Comparison of ENCODE assay signal across 9 cellular contexts in the genomic region with DNA sequence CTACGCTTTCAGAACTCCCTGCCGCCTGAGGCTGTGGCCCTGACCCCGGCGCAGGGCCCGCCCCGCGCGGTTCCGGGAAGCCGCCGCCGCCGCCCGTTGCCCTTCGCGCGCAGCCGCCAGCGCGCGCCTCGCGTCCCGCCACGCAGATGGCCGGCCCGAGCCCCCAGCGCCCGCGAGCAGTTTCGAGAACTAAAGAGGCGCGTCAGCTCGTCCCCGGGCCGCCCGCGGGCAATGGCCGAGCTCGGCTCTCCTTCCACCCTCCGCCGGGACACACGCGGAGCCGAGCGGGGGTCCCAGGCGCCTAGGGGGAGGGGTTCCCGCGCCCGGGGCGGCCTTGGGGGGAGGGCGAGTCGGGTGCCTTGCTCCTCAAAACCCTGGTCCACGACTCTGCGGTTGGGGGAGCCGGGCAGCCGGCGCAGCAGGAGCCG. TPM values are rescaled to one million over a fixed set of nuclear protein-coding genes. Genes with fewer than 3 reads are reported as not detected.
DNase-seq lines count a peak whose midpoint lies in the region; ATAC-seq and TF ChIP-seq lines count a peak whose summit lies in the region.
"Had no signal": no experiment of that assay in that cellular context is flagged by ENCODE, and none has a peak within 500 bp of the region (broad histone marks: within the 10 kb centered on the region; RNA-seq: fewer than 3 reads in every experiment).

No MANE protein-coding gene starts in this region.

- H3K27ac ChIP-seq in colonic mucosa (peak overlapping the region; percentile 100), liver (ENCODE audit: low read depth in 1 of 2, low read length in 2 of 2) (peak overlapping the region; percentile 99)

- no peak for TF ChIP-seq RAD21 in liver (IDR thresholded peaks at IDR 0.05)

- H3K27me3 ChIP-seq in colonic mucosa, result no peaks in the 10 kb centered on the region
- H3K27me3 ChIP-seq in liver (ENCODE audit: control insufficient read depth in 4 of 4, insufficient read depth in 4 of 4, low read length in 3 of 4), result no peaks in the 10 kb centered on the region

- intact Hi-C loops in colonic mucosa (cut with DNase I), result no loop called here

- TF ChIP-seq CTCF in colonic mucosa (IDR thresholded peaks at IDR 0.05) (no peak), liver (IDR thresholded peaks at IDR 0.05; ENCODE audit: low read depth, low read length, missing input control) (peak; percentile 3)

- peak overlapping the region; percentile 56 for H3K4me3 ChIP-seq in colonic mucosa
- H3K4me3 ChIP-seq in liver (ENCODE audit: low read depth in 1 of 3, low read length in 3 of 3), result peak overlapping the region; percentile 87 to 92 (median 89)

- ATAC-seq in HG03571 (IDR thresholded peaks at IDR 0.05; ENCODE audit: unreplicated experiment), result peak; percentile 17
- peak; percentile 8 to 9 for ATAC-seq in activated CD4-positive, CD25-positive, alpha-beta regulatory T cell treated with anti-CD3 and anti-CD28 coated beads, Interleukin-2, amount 50 U/mL, for 24 hours

- H3K9me3 ChIP-seq in colonic mucosa (no peaks in the 10 kb centered on the region), liver (ENCODE audit: control insufficient read depth in 4 of 4, low read length in 3 of 4) (no peaks in the 10 kb centered on the region)

- no peaks in the 10 kb centered on the region for H3K36me3 ChIP-seq in colonic mucosa
- H3K36me3 ChIP-seq in liver (ENCODE audit: control insufficient read depth in 4 of 4, insufficient read depth in 3 of 4, low read depth in 1 of 4, low read length in 3 of 4), result peaks cover 0 to 9% (median 4%) of the 10 kb centered on the region in 4 donors

- DNase-seq in NCI-H1105 (lab: John Stamatoyannopoulos, UW) (peak; percentile 27), NCI-H1105 treated with DMSO at 0.1 percent for 48 hours (lab: John Stamatoyannopoulos, UW) (no peak), colonic mucosa (peak; percentile 58), KG1 (lab: John Stamatoyannopoulos, UW) (no peak)
- DNase-seq in stimulated activated CD4-positive, alpha-beta T cell treated with anti-CD3 and anti-CD28 coated beads, TNF-alpha, amount 100 ng/mL, for 4 hours (ENCODE audit: low read depth in 3 of 3), result peak; percentile 23 to 39 (median 26)

- H3K9ac ChIP-seq in colonic mucosa (ENCODE audit: low read depth in 2 of 2, low read length in 2 of 2), result peak overlapping the region; percentile 97 to 98
- H3K9ac ChIP-seq in liver (ENCODE audit: low read depth in 1 of 2, low read length in 2 of 2), result peak overlapping the region; percentile 95

- H3K4me1 ChIP-seq in colonic mucosa (peaks cover 22% of the 10 kb centered on the region), liver (ENCODE audit: control insufficient read depth in 4 of 4, insufficient read depth in 4 of 4, low read length in 3 of 4) (peaks cover 10 to 41% (median 24%) of the 10 kb centered on the region in 4 donors)

- WGBS in liver, result under 1% methylated on average over 59 of the region's 59 CpGs

TF ChIP-seq in liver, 16 proteins besides CTCF, POLR2A, EP300 and RAD21:
- TF ChIP-seq GABPA (IDR thresholded peaks at IDR 0.05 in 1 of 2, conservative IDR thresholded peaks at IDR 0.05 in 1 of 2), result no peak
- no peak for TF ChIP-seq HNF4A (conservative IDR thresholded peaks at IDR 0.05)
- TF ChIP-seq EGR1 (IDR thresholded peaks at IDR 0.05; ENCODE audit: low read depth in 2 of 2), result no peak
- no peak for TF ChIP-seq SP1 (IDR thresholded peaks at IDR 0.05)
- no peak for TF ChIP-seq RXRA (IDR thresholded peaks at IDR 0.05)
- TF ChIP-seq FOXA2 (IDR thresholded peaks at IDR 0.05), result no peak
- TF ChIP-seq, protein P1, sequence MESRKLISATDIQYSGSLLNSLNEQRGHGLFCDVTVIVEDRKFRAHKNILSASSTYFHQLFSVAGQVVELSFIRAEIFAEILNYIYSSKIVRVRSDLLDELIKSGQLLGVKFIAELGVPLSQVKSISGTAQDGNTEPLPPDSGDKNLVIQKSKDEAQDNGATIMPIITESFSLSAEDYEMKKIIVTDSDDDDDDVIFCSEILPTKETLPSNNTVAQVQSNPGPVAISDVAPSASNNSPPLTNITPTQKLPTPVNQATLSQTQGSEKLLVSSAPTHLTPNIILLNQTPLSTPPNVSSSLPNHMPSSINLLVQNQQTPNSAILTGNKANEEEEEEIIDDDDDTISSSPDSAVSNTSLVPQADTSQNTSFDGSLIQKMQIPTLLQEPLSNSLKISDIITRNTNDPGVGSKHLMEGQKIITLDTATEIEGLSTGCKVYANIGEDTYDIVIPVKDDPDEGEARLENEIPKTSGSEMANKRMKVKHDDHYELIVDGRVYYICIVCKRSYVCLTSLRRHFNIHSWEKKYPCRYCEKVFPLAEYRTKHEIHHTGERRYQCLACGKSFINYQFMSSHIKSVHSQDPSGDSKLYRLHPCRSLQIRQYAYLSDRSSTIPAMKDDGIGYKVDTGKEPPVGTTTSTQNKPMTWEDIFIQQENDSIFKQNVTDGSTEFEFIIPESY (IDR thresholded peaks at IDR 0.05), result no peak
- no peak for TF ChIP-seq YY1 (IDR thresholded peaks at IDR 0.05)
- TF ChIP-seq, protein P2, sequence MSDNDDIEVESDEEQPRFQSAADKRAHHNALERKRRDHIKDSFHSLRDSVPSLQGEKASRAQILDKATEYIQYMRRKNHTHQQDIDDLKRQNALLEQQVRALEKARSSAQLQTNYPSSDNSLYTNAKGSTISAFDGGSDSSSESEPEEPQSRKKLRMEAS (IDR thresholded peaks at IDR 0.05), result no peak
- TF ChIP-seq, protein P3, sequence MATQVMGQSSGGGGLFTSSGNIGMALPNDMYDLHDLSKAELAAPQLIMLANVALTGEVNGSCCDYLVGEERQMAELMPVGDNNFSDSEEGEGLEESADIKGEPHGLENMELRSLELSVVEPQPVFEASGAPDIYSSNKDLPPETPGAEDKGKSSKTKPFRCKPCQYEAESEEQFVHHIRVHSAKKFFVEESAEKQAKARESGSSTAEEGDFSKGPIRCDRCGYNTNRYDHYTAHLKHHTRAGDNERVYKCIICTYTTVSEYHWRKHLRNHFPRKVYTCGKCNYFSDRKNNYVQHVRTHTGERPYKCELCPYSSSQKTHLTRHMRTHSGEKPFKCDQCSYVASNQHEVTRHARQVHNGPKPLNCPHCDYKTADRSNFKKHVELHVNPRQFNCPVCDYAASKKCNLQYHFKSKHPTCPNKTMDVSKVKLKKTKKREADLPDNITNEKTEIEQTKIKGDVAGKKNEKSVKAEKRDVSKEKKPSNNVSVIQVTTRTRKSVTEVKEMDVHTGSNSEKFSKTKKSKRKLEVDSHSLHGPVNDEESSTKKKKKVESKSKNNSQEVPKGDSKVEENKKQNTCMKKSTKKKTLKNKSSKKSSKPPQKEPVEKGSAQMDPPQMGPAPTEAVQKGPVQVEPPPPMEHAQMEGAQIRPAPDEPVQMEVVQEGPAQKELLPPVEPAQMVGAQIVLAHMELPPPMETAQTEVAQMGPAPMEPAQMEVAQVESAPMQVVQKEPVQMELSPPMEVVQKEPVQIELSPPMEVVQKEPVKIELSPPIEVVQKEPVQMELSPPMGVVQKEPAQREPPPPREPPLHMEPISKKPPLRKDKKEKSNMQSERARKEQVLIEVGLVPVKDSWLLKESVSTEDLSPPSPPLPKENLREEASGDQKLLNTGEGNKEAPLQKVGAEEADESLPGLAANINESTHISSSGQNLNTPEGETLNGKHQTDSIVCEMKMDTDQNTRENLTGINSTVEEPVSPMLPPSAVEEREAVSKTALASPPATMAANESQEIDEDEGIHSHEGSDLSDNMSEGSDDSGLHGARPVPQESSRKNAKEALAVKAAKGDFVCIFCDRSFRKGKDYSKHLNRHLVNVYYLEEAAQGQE (IDR thresholded peaks at IDR 0.05), result no peak
- TF ChIP-seq, protein P4, sequence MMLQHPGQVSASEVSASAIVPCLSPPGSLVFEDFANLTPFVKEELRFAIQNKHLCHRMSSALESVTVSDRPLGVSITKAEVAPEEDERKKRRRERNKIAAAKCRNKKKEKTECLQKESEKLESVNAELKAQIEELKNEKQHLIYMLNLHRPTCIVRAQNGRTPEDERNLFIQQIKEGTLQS (IDR thresholded peaks at IDR 0.05), result no peak
- TF ChIP-seq NR2F2 (IDR thresholded peaks at IDR 0.05), result no peak

RNA-seq across cellular contexts. Expression of a gene that starts 1.8 kb away (rescaled TPM):
- total RNA-seq in colonic mucosa (100 to 1,000 TPM; 250 to 394 TPM), liver (100 to 1,000 TPM; 116 to 150 TPM)
- 100 to 1,000 TPM in 1 of 2 donors, 10 to 100 TPM in 1; 64.5 to 109 TPM for polyA plus RNA-seq in liver

RNA-seq across cellular contexts. Expression of a gene that starts 29.7 kb away (rescaled TPM):
- 1 to 10 TPM; 2.8 to 4.5 TPM for total RNA-seq in colonic mucosa
- total RNA-seq in liver, result 1 to 10 TPM; 1.5 to 4.8 TPM
- polyA plus RNA-seq in liver, result 1 to 10 TPM; 1.3 to 2.3 TPM

RNA-seq across cellular contexts. Expression of a gene that starts 35.7 kb away (rescaled TPM):
- total RNA-seq in colonic mucosa (under 1 TPM in 1 of 2 donors, not detected in 1; 0.98 TPM), liver (not detected)
- not detected for polyA plus RNA-seq in liver
- total RNA-seq: renal cortical epithelial cell had no signal

Comparison
In these comparisons a context has a peak if more than half of its experiments do, and no peak if none do; other contexts are left out.
1. DNase-seq: peak in NCI-H1105 (single experiment), colonic mucosa (single experiment) and stimulated activated CD4-positive, alpha-beta T cell treated with anti-CD3 and anti-CD28 coated beads, TNF-alpha, amount 100 ng/mL, for 4 hours (3 of 3); none in NCI-H1105 treated with DMSO at 0.1 percent for 48 hours (single experiment) and KG1 (single experiment).